Comparison of ENCODE assay signal across 16 cellular contexts in the genomic region with DNA sequence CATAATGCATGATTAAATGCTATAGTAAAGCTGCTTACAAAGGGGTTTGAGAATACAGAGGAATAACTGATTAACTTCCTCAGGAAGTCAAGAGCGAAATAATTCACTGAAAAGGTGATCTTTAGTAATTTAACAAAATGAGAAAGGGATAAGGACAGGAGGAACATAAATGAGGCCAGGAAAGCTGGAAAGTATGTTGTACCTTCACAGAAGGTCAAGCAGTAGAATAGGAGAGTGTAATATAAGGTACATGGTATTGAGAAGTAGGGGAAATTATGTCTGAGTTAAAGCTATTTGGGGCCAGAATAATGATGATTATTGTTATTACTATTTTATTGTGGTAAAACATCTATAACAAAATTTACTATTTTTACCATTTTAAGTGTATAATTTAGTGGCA. TPM values are rescaled to one million over a fixed set of nuclear protein-coding genes. Genes with fewer than 3 reads are reported as not detected.
DNase-seq lines count a peak whose midpoint lies in the region; ATAC-seq and TF ChIP-seq lines count a peak whose summit lies in the region.
"Had no signal": no experiment of that assay in that cellular context is flagged by ENCODE, and none has a peak within 500 bp of the region (broad histone marks: within the 10 kb centered on the region; RNA-seq: fewer than 3 reads in every experiment).

No MANE protein-coding gene starts in this region.

- H3K4me2 ChIP-seq in SU-DHL-6 (ENCODE audit: low read depth, low read length, poor library complexity, severe bottlenecking): peak overlapping the region; percentile 48
- H3K4me2 ChIP-seq: PC-9 had no signal

- CTCF ChIA-PET in activated CD8-positive, alpha-beta memory T cell treated with anti-CD3 and anti-CD28 coated beads, Interleukin-2, amount 10 ng/mL, durations not matched to agents 7 days and 5 days (lab: Charles Lee): interaction anchor here (1.1 to 2.0 kb wide), 4 partner anchors 9 to 160 kb away, joined by 3 to 10 read pairs (median 4); a partner anchor contains a TSS

- peak overlapping the region; percentile 53 for H3K27ac ChIP-seq in SU-DHL-6 (ENCODE audit: low read depth, low read length)
- H3K27ac ChIP-seq: PC-9 had no signal

- H3K36me3 Mint-ChIP-seq in activated CD8-positive, alpha-beta memory T cell treated with anti-CD3 and anti-CD28 coated beads, Interleukin-2, amount 10 ng/mL, durations not matched to agents 7 days and 5 days: peaks cover 17% of the 10 kb centered on the region
- H3K36me3 Mint-ChIP-seq in memory B cell: peaks cover 5% of the 10 kb centered on the region

- H3F3A ChIP-seq in SU-DHL-6 (ENCODE audit: insufficient read depth): peaks cover 9% of the 10 kb centered on the region

- ATAC-seq in activated CD8-positive, alpha-beta memory T cell treated with anti-CD3 and anti-CD28 coated beads, Interleukin-2, amount 10 ng/mL, durations not matched to agents 7 days and 5 days: no peak
- no peak for ATAC-seq in memory B cell (ENCODE audit: low read depth)
- no peak for ATAC-seq in GM19467 (IDR thresholded peaks at IDR 0.05; ENCODE audit: unreplicated experiment)

- no peaks in the 10 kb centered on the region for H3K27me3 ChIP-seq in GM06990 (replicated peaks; ENCODE audit: control insufficient read depth, insufficient read depth, low read length)
- no peaks in the 10 kb centered on the region for H3K27me3 ChIP-seq in SU-DHL-6 (ENCODE audit: low read length)

- no peaks in the 10 kb centered on the region for H4K20me1 ChIP-seq in SU-DHL-6 (ENCODE audit: low read depth, low read length)

- H2AFZ ChIP-seq in SU-DHL-6 (ENCODE audit: low read depth, low read length, severe bottlenecking): no peak overlapping the region
- H2AFZ ChIP-seq: PC-9 had no signal

- no peak overlapping the region for H3K4me3 Mint-ChIP-seq in activated CD8-positive, alpha-beta memory T cell treated with anti-CD3 and anti-CD28 coated beads, Interleukin-2, amount 10 ng/mL, durations not matched to agents 7 days and 5 days
- H3K4me3 Mint-ChIP-seq in memory B cell: no peak overlapping the region
- H3K4me3 Mint-ChIP-seq: CD14-positive monocyte had no signal

- TF ChIP-seq CTCF in GM06990 (IDR thresholded peaks at IDR 0.05; ENCODE audit: insufficient read depth, low read length, poor library complexity, severe bottlenecking) (no peak), SU-DHL-6 (IDR thresholded peaks at IDR 0.05; ENCODE audit: insufficient read depth, low read length, poor library complexity, severe bottlenecking) (no peak)

- peaks cover 30% of the 10 kb centered on the region for H3K4me1 Mint-ChIP-seq in activated CD8-positive, alpha-beta memory T cell treated with anti-CD3 and anti-CD28 coated beads, Interleukin-2, amount 10 ng/mL, durations not matched to agents 7 days and 5 days
- H3K4me1 Mint-ChIP-seq in memory B cell: peaks cover 40% of the 10 kb centered on the region

- no peaks in the 10 kb centered on the region for H3K9me3 Mint-ChIP-seq in activated CD8-positive, alpha-beta memory T cell treated with anti-CD3 and anti-CD28 coated beads, Interleukin-2, amount 10 ng/mL, durations not matched to agents 7 days and 5 days (ENCODE audit: low read depth)
- no peaks in the 10 kb centered on the region for H3K9me3 Mint-ChIP-seq in memory B cell

- no peaks in the 10 kb centered on the region for H3K27me3 Mint-ChIP-seq in activated CD8-positive, alpha-beta memory T cell treated with anti-CD3 and anti-CD28 coated beads, Interleukin-2, amount 10 ng/mL, durations not matched to agents 7 days and 5 days
- H3K27me3 Mint-ChIP-seq in memory B cell: no peaks in the 10 kb centered on the region

- H3K4me3 ChIP-seq in GM06990 (replicated peaks; ENCODE audit: low read depth, low read length) (peak overlapping the region; percentile 37), SU-DHL-6 (ENCODE audit: insufficient read depth, low read length, poor library complexity, severe bottlenecking) (no peak overlapping the region)
- H3K4me3 ChIP-seq: PC-9 had no signal

- H3K36me3 ChIP-seq in GM06990 (ENCODE audit: control insufficient read depth, insufficient read depth, low read length) (no peaks in the 10 kb centered on the region), SU-DHL-6 (ENCODE audit: low read length) (no peaks in the 10 kb centered on the region)

- no peak for DNase-seq in activated CD8-positive, alpha-beta memory T cell treated with anti-CD3 and anti-CD28 coated beads, Interleukin-2, amount 10 ng/mL, durations not matched to agents 7 days and 5 days
- no peak for DNase-seq in activated CD8-positive, alpha-beta memory T cell treated with anti-CD3 and anti-CD28 coated beads for 24 hours
- DNase-seq in GM06990 (ENCODE audit: extremely low read depth, insufficient read length): no peak
- DNase-seq in memory B cell (ENCODE audit: low spot score in 2 of 2): no peak
- DNase-seq in NCI-H524 (lab: John Stamatoyannopoulos, UW): no peak
- DNase-seq in islet precursor cell: no peak
- DNase-seq: COR-L47, HCEC 1CT, NCI-H1048, NCI-H2107, NCI-H226, NCI-H526 treated with DMSO at 0.1 percent for 48 hours, PC-9 had no signal

- peak overlapping the region; percentile 65 for H3K27ac Mint-ChIP-seq in activated CD8-positive, alpha-beta memory T cell treated with anti-CD3 and anti-CD28 coated beads, Interleukin-2, amount 10 ng/mL, durations not matched to agents 7 days and 5 days
- peak overlapping the region; percentile 11 for H3K27ac Mint-ChIP-seq in memory B cell

- peaks cover 29% of the 10 kb centered on the region for H3K79me2 ChIP-seq in SU-DHL-6 (ENCODE audit: insufficient read depth, low read length)

- H3K9ac ChIP-seq in SU-DHL-6 (ENCODE audit: low read length): no peak overlapping the region

- no peaks in the 10 kb centered on the region for H3K9me3 ChIP-seq in SU-DHL-6 (ENCODE audit: insufficient read depth, low read length)

- no peaks in the 10 kb centered on the region for H3K9me2 ChIP-seq in SU-DHL-6 (replicated peaks; ENCODE audit: insufficient read depth, low read length)

RNA-seq across cellular contexts. Expression of a gene that starts 19.2 kb away (rescaled TPM):
- total RNA-seq in activated CD8-positive, alpha-beta memory T cell treated with anti-CD3 and anti-CD28 coated beads, Interleukin-2, amount 10 ng/mL, durations not matched to agents 7 days and 5 days: 10 to 100 TPM; 43.8 to 50.5 TPM
